In genomic region chr17:75404739-75405364, GRCh38 we compare ENCODE assay signal across 8 cellular contexts. TPM values are rescaled to one million over a fixed set of nuclear protein-coding genes. Genes with fewer than 3 reads are reported as not detected.
A peak's percentile ranks its signal among the peaks of the same experiment; 100 is the strongest.
DNase-seq lines count a peak whose midpoint lies in the region; ATAC-seq and TF ChIP-seq lines count a peak whose summit lies in the region.

No MANE protein-coding gene starts in this region.

- H3K27ac ChIP-seq in GM23248 = peak overlapping the region; percentile 75
- peak overlapping the region; percentile 85 for H3K27ac ChIP-seq in WERI-Rb-1

- H3K79me2 ChIP-seq in GM23248 (ENCODE audit: insufficient read depth) = peaks cover 56% of the 10 kb centered on the region

- H3K9me2 ChIP-seq in GM23248 (ENCODE audit: insufficient read depth) = no peaks in the 10 kb centered on the region

- peaks cover 23% of the 10 kb centered on the region for H3F3A ChIP-seq in GM23248 (ENCODE audit: insufficient read depth)

- 0% methylated on average over 36 of the region's 37 CpGs for WGBS in GM23248 (ENCODE audit: low coverage in 1 of 2, low lambda C conversion rate in 2 of 2, missing lambda C conversion rate in 2 of 2), 2 experiments

- H2AFZ ChIP-seq in GM23248 = peak overlapping the region; percentile 76

- H3K9ac ChIP-seq in GM23248 = peak overlapping the region; percentile 90

- H3K4me3 ChIP-seq in GM23248 = peak overlapping the region; percentile 89
- H3K4me3 ChIP-seq in LNCaP clone FGC (ENCODE audit: low read depth, low read length) = peak overlapping the region; percentile 96
- H3K4me3 ChIP-seq in WERI-Rb-1 (ENCODE audit: low read depth, low read length) = peak overlapping the region; percentile 97
- H3K4me3 ChIP-seq in cardiac fibroblast (replicated peaks in 1 of 2; ENCODE audit: low read depth in 2 of 2, low read length in 2 of 2) = peak overlapping the region; percentile 95 to 99

- DNase-seq in DMS53 (lab: John Stamatoyannopoulos, UW) (peak; percentile 67), GM23248 (peak; percentile 77), LNCaP clone FGC (ENCODE audit: low read depth) (no peak), WERI-Rb-1 (peak; percentile 54), cardiac fibroblast (ENCODE audit: low read depth in 2 of 2) (peak; percentile 22 to 42), kidney tubule cell (ENCODE audit: low spot score) (peak; percentile 56)
- DNase-seq in stimulated activated CD4-positive, alpha-beta T cell treated with anti-CD3 and anti-CD28 coated beads, Interleukin-2, amount 100 ng/mL, for 24 hours = peak; percentile 64 to 65

- peaks cover 17% of the 10 kb centered on the region; the same call in 1 of the 2 replicates for H3K4me1 ChIP-seq in GM23248 (ENCODE audit: insufficient read depth)

- no peaks in the 10 kb centered on the region for H3K9me3 ChIP-seq in GM23248 (ENCODE audit: low read depth)
- H3K9me3 ChIP-seq in WERI-Rb-1 (ENCODE audit: severe bottlenecking) = no peaks in the 10 kb centered on the region

- H3K4me2 ChIP-seq in GM23248 (ENCODE audit: unreplicated experiment) = peak overlapping the region; percentile 93

- TF ChIP-seq CTCF in LNCaP clone FGC (IDR thresholded peaks at IDR 0.05; ENCODE audit: control insufficient read depth, extremely low read depth, insufficient read depth) = no peak
- TF ChIP-seq CTCF in WERI-Rb-1 (IDR thresholded peaks at IDR 0.05; ENCODE audit: low read depth, low read length) = no peak
- no peak for TF ChIP-seq CTCF in cardiac fibroblast (IDR thresholded peaks at IDR 0.05; ENCODE audit: low read depth, low read length)

- H3K36me3 ChIP-seq in GM23248 (ENCODE audit: low read depth) (no peaks in the 10 kb centered on the region), WERI-Rb-1 (peaks cover 5% of the 10 kb centered on the region)

- in situ Hi-C loops in GM23248 (cut with MboI) = no loop called here

- no peak for ATAC-seq in HG03039 (IDR thresholded peaks at IDR 0.05; ENCODE audit: unreplicated experiment)

- no peaks in the 10 kb centered on the region for H3K27me3 ChIP-seq in GM23248 (replicated peaks; ENCODE audit: insufficient read depth)
- no peaks in the 10 kb centered on the region for H3K27me3 ChIP-seq in WERI-Rb-1 (ENCODE audit: insufficient read depth, low read depth, severe bottlenecking)

- H4K20me1 ChIP-seq in GM23248 (ENCODE audit: insufficient read depth) = no peaks in the 10 kb centered on the region

RNA-seq across cellular contexts. Expression of gene GRB2, which starts 0.6 kb away (rescaled TPM):
- total RNA-seq in GM23248 (2014; rRNA removed; shearing (Covaris generic)) = 65.0 and 103 TPM in 2 replicates
- polyA plus RNA-seq in GM23248 (2016; fragmentation: Nextera tagmentation; extraction: Ambion mirVana) = 96.6 and 105 TPM in 2 replicates

RNA-seq across cellular contexts. Expression of gene TMEM94, which starts 51.6 kb away (rescaled TPM):
- total RNA-seq in GM23248 (2014; rRNA removed; shearing (Covaris generic)) = 24.5 and 54.0 TPM in 2 replicates
- 11.4 and 14.3 TPM in 2 replicates for polyA plus RNA-seq in GM23248 (2016; fragmentation: Nextera tagmentation; extraction: Ambion mirVana)
